In the genomic region with DNA sequence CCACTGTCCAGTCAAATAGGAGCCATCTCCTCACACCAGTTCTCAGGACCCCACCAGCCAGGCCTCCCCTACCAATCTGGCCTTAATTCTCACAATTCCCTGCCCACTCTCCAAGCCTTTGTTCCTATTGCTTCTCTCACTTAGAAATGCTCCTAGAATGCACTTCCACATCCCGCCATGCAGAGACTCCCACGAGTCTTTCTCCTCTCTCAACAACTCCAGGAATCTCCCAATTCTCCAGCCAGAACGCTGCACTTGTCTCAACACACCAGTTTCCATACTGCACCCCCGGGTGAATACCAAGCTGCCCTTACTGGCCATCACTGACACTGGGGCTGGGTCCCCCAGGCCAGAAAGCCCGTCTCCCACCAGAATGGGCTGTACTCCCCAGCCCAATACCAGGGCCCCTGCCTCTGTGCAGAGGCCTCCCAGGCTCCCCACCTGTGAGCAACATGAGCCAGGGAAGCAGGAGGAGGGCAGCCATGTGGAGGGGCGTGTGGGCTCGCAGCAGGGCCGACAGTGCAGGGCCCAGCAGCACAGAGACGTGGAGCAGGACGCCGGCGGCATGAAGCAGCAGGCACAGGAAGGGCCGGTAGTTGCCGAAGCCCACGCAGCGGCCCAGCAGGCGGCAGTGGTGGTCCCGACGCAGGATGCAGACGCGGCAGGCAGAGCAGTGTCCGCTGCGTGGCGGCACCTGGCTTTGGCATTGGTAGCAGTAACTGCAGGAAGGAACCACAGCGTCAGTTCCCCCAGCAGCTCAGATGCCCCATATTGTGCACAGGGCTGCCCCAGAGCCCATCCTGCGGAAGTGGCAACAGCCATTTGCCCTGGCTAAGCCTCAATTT, we compare ENCODE assay signal across 1 cellular context.
TF ChIP-seq lines count a peak whose summit lies in the region.

No MANE protein-coding gene starts in this region.

TF ChIP-seq in H1, 55 proteins besides CTCF, POLR2A, EP300 and RAD21:
- TF ChIP-seq CBX5 (IDR thresholded peaks at IDR 0.05; ENCODE audit: low read depth, low read length): no peak
- TF ChIP-seq BACH1 (IDR thresholded peaks at IDR 0.05; ENCODE audit: low read length): 0 out of 2 replicates have a peak, but pooled peaks have one; percentile 28
- TF ChIP-seq MAX (IDR thresholded peaks at IDR 0.05): peak; percentile 50; the same call in 1 of the 2 replicates
- TF ChIP-seq, protein P1, sequence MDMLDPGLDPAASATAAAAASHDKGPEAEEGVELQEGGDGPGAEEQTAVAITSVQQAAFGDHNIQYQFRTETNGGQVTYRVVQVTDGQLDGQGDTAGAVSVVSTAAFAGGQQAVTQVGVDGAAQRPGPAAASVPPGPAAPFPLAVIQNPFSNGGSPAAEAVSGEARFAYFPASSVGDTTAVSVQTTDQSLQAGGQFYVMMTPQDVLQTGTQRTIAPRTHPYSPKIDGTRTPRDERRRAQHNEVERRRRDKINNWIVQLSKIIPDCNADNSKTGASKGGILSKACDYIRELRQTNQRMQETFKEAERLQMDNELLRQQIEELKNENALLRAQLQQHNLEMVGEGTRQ (IDR thresholded peaks at IDR 0.05; ENCODE audit: low read length): no peak
